8 cellular contexts compared by ENCODE assay signal in genomic region chr3:51671090-51672082, GRCh38. TPM values are rescaled to one million over a fixed set of nuclear protein-coding genes. Genes with fewer than 3 reads are reported as not detected.
DNase-seq lines count a peak whose midpoint lies in the region; ATAC-seq and TF ChIP-seq lines count a peak whose summit lies in the region.

TSS of gene TEX264 (plus strand) at chr3:51671252. CDS start at chr3:51674305, 3,053 bp downstream.

- peaks cover 15 to 28% of the 10 kb centered on the region in 2 donors for H3K36me3 Mint-ChIP-seq in CD4-positive, alpha-beta memory T cell
- H3K36me3 Mint-ChIP-seq in endothelial cell (ENCODE audit: low read depth, unreplicated experiment) (peaks cover 13% of the 10 kb centered on the region), mesothelial cell of epicardium (peaks cover 3% of the 10 kb centered on the region)

- intact Hi-C loops in CD4-positive, alpha-beta memory T cell (cut with micrococcal nuclease): loop anchor here (1.0 to 2.0 kb wide), 5 partner anchors 11 to 1055 kb away; partner anchors contain the start of genes MANF, MAPKAPK3 and RBM15B

- TF ChIP-seq CTCF in endothelial cell (IDR thresholded peaks at IDR 0.05; ENCODE audit: unreplicated experiment): no peak
- TF ChIP-seq CTCF in mesothelial cell of epicardium (IDR thresholded peaks at IDR 0.05; ENCODE audit: unreplicated experiment): no peak

- H3K27ac Mint-ChIP-seq in CD4-positive, alpha-beta memory T cell: peak within 1 kb of the TSS; percentile 95 to 97 (median 97)
- H3K27ac Mint-ChIP-seq in endothelial cell (ENCODE audit: unreplicated experiment): peak within 1 kb of the TSS; percentile 70
- H3K27ac Mint-ChIP-seq in mesothelial cell of epicardium: peak within 1 kb of the TSS; percentile 54

- CTCF ChIA-PET in CD4-positive, alpha-beta memory T cell (lab: Charles Lee; ENCODE audit: partially characterized antibody): interaction anchor here (2.0 to 17.7 kb wide), 8 partner anchors 8 to 282 kb away, joined by 11 to 324 read pairs (median 20); partner anchors contain the start of genes DCAF1, RAD54L2 and RBM15B

- H3K36me3 ChIP-seq in CD4-positive, alpha-beta memory T cell (ENCODE audit: insufficient read depth, low read length): no peaks in the 10 kb centered on the region
- H3K36me3 ChIP-seq in NT2/D1 (ENCODE audit: insufficient read depth, insufficient read length, low read length): peaks cover 25% of the 10 kb centered on the region

- peak within 1 kb of the TSS; percentile 96 for H3K9ac ChIP-seq in NT2/D1 (ENCODE audit: insufficient read length, low read depth)

- DNase-seq in CD4-positive, alpha-beta memory T cell: peak; percentile 95 to 97 (median 96)
- peak; percentile 69 for DNase-seq in NT2/D1 (ENCODE audit: low read depth, low spot score)
- DNase-seq in activated CD8-positive, alpha-beta memory T cell treated with anti-CD3 and anti-CD28 coated beads, Interleukin-2, amount 50 U/mL, for 24 hours (ENCODE audit: extremely low read depth): peak; percentile 75
- peak; percentile 56 for DNase-seq in endothelial cell (ENCODE audit: low spot score)
- DNase-seq in mesothelial cell of epicardium (ENCODE audit: low spot score in 2 of 2, unreplicated experiment in 2 of 2): peak; percentile 79 to 81
- peak; percentile 85 to 91 for DNase-seq in stimulated activated CD8-positive, alpha-beta memory T cell treated with anti-CD3 and anti-CD28 coated beads, Interleukin-15, amount 100 ng/mL, for 48 hours (ENCODE audit: low read depth in 2 of 2)

- peak within 1 kb of the TSS; percentile 83 for H3K27ac ChIP-seq in CD4-positive, alpha-beta memory T cell (ENCODE audit: low read depth, low read length)

- no peaks in the 10 kb centered on the region for H3K9me3 ChIP-seq in CD4-positive, alpha-beta memory T cell (ENCODE audit: control insufficient read depth in 1 of 2, low read length in 2 of 2)
- H3K9me3 ChIP-seq in NT2/D1 (ENCODE audit: insufficient read depth, low read length): no peaks in the 10 kb centered on the region

- H3K4me3 ChIP-seq in CD4-positive, alpha-beta memory T cell (ENCODE audit: low read length in 2 of 2): peak within 1 kb of the TSS; percentile 88 to 89
- H3K4me3 ChIP-seq in NT2/D1 (ENCODE audit: insufficient read length, low read depth): peak within 1 kb of the TSS; percentile 80

- no peaks in the 10 kb centered on the region for H3K27me3 Mint-ChIP-seq in CD4-positive, alpha-beta memory T cell
- H3K27me3 Mint-ChIP-seq in endothelial cell (ENCODE audit: unreplicated experiment) (peaks cover 23% of the 10 kb centered on the region), mesothelial cell of epicardium (ENCODE audit: low read depth) (no peaks in the 10 kb centered on the region)

- peaks cover 69% of the 10 kb centered on the region for H3K4me1 ChIP-seq in CD4-positive, alpha-beta memory T cell (ENCODE audit: insufficient read depth, low read length)
- peaks cover 12% of the 10 kb centered on the region for H3K4me1 ChIP-seq in NT2/D1 (ENCODE audit: insufficient read depth, insufficient read length)

- H3K4me3 Mint-ChIP-seq in CD4-positive, alpha-beta memory T cell: peak within 1 kb of the TSS; percentile 88 to 95 (median 92)
- peak within 1 kb of the TSS; percentile 84 for H3K4me3 Mint-ChIP-seq in endothelial cell (ENCODE audit: unreplicated experiment)
- H3K4me3 Mint-ChIP-seq in mesothelial cell of epicardium: peak within 1 kb of the TSS; percentile 79

- no peaks in the 10 kb centered on the region for H3K27me3 ChIP-seq in CD4-positive, alpha-beta memory T cell (ENCODE audit: insufficient read depth, low read length)
- no peaks in the 10 kb centered on the region for H3K27me3 ChIP-seq in NT2/D1 (ENCODE audit: insufficient read depth, insufficient read length)

- H3K4me1 Mint-ChIP-seq in CD4-positive, alpha-beta memory T cell: peaks cover 57 to 77% (median 66%) of the 10 kb centered on the region in 4 donors
- peaks cover 48% of the 10 kb centered on the region for H3K4me1 Mint-ChIP-seq in endothelial cell (ENCODE audit: unreplicated experiment)
- peaks cover 25% of the 10 kb centered on the region for H3K4me1 Mint-ChIP-seq in mesothelial cell of epicardium

- no peaks in the 10 kb centered on the region for H3K9me3 Mint-ChIP-seq in CD4-positive, alpha-beta memory T cell
- H3K9me3 Mint-ChIP-seq in endothelial cell (ENCODE audit: unreplicated experiment) (no peaks in the 10 kb centered on the region), mesothelial cell of epicardium (no peaks in the 10 kb centered on the region)

- POLR2A ChIA-PET in CD4-positive, alpha-beta memory T cell (lab: Charles Lee; ENCODE audit: partially characterized antibody): interaction anchor here (0.8 to 10.9 kb wide), 11 partner anchors 13 to 1334 kb away, joined by 3 to 251 read pairs (median 5); partner anchors contain the start of genes DCAF1, HEMK1, MANF and RBM15B

- ATAC-seq in GM19328 (IDR thresholded peaks at IDR 0.05; ENCODE audit: unreplicated experiment) (peak; percentile 73), HG03460 (IDR thresholded peaks at IDR 0.05; ENCODE audit: unreplicated experiment) (peak; percentile 65)

RNA-seq across cellular contexts. Expression of gene TEX264, which starts in this region (rescaled TPM):
- total RNA-seq in CD4-positive, alpha-beta memory T cell: 10 to 100 TPM; 40.0 to 40.9 TPM
- polyA plus RNA-seq in CD4-positive, alpha-beta memory T cell: 100 to 1,000 TPM; 110 to 138 TPM
- total RNA-seq in endothelial cell (ENCODE audit: unreplicated experiment): 23.8 TPM
- 37.8 to 39.7 TPM (median 38.6 TPM) in 3 replicates for total RNA-seq in mesothelial cell of epicardium

Comparison
In these comparisons a context has a peak if more than half of its experiments do, and no peak if none do; other contexts are left out.
1. Peak in every context shown above with its lines: DNase-seq, ATAC-seq, H3K4me3 ChIP-seq and H3K27ac ChIP-seq.